1 cellular context compared by ENCODE assay signal in the genomic region with DNA sequence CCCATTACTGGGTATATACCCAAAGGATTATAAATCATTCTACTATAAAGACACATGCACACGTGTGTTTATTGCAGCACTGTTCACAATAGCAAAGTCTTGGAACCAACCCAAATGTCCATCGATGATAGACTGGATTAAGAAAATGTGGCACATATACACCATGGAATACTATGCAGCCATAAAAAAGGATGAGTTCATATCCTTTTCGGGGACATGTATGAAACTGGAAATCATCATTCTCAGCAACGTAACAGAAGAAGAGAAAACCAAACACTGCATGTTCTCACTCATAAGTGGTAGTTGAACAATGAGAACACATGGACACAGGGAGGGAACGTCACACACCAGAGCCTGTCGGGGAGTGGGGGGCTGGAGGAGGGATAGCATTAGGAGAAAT. TPM values are rescaled to one million over a fixed set of nuclear protein-coding genes. Genes with fewer than 3 reads are reported as not detected.
"Had no signal": no experiment of that assay in that cellular context is flagged by ENCODE, and none has a peak within 500 bp of the region (broad histone marks: within the 10 kb centered on the region; RNA-seq: fewer than 3 reads in every experiment).

No MANE protein-coding gene starts in this region.

RNA-seq across cellular contexts. Expression of a gene that starts 15.6 kb away (rescaled TPM):
- total RNA-seq: PC-9 had no signal
